In the genomic region with DNA sequence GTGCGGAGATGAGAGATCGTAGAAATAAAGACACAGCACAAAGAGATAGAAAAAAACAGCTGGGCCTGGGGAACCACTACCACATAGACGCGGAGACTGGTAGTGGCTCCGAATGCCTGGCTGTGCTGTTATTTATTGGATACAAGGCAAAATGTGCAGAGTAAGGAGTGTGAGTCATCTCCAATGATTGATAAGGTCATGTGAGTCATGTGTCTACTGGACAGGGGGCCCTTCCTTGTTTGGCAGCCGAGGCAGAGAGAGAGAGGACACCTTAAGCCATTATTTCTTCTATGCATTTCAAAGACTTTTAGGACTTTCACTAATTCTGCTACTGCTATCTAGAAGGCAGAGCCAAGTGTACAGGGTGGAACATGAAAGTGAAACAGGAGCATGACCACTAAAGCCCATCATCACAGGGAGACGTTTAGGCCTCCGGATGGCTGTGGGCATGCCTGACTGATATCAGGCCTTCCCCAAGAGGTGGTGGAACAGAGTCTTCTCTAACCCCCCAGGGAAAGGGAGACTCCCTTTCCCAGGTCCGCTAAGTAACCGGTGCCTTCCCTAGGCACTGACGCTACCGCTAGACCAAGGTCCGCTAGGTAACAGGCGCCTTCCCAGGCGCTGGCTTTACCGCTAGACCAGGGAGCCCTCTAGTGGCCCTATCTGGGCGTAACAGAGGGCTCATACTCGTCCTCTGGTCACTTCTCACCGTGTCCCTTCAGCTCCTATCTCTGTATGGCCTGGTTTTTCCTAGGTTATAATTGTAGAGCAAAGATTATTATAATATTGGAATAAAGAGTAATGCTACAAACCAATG, we compare ENCODE assay signal across 9 cellular contexts.
DNase-seq lines count a peak whose midpoint lies in the region; ATAC-seq and TF ChIP-seq lines count a peak whose summit lies in the region.
"Had no signal": no experiment of that assay in that cellular context is flagged by ENCODE, and none has a peak within 500 bp of the region (broad histone marks: within the 10 kb centered on the region; RNA-seq: fewer than 3 reads in every experiment).

No MANE protein-coding gene starts in this region.

- H3K27ac Mint-ChIP-seq in nephron = no peak overlapping the region

- H3K9me2 ChIP-seq in Karpas-422 (replicated peaks; ENCODE audit: insufficient read depth, low read length) = no peaks in the 10 kb centered on the region

- peaks cover 3% of the 10 kb centered on the region for H3K9me3 Mint-ChIP-seq in nephron

- no peaks in the 10 kb centered on the region for H3K36me3 ChIP-seq in Karpas-422 (ENCODE audit: insufficient read depth, low read length)
- H3K36me3 ChIP-seq in ascending aorta = no peaks in the 10 kb centered on the region
- no peaks in the 10 kb centered on the region for H3K36me3 ChIP-seq in effector memory CD4-positive, alpha-beta T cell (ENCODE audit: control insufficient read depth, insufficient read depth, low read length)

- no peak for ATAC-seq in HG02678 (IDR thresholded peaks at IDR 0.05; ENCODE audit: unreplicated experiment)
- no peak for ATAC-seq in GM18517 (IDR thresholded peaks at IDR 0.05; ENCODE audit: unreplicated experiment)

- no peak overlapping the region for H3K4me2 ChIP-seq in Karpas-422 (ENCODE audit: low read depth, low read length, poor library complexity, severe bottlenecking)

- H3K4me3 Mint-ChIP-seq in nephron = peak overlapping the region; percentile 53 to 79 (median 78)

- H3K27me3 ChIP-seq in Karpas-422 (ENCODE audit: low read length) (no peaks in the 10 kb centered on the region), ascending aorta (no peaks in the 10 kb centered on the region)
- H3K27me3 ChIP-seq in effector memory CD4-positive, alpha-beta T cell (replicated peaks; ENCODE audit: control insufficient read depth, insufficient read depth, low read length, poor library complexity, severe bottlenecking) = no peaks in the 10 kb centered on the region

- no peaks in the 10 kb centered on the region for H3K36me3 Mint-ChIP-seq in nephron (ENCODE audit: low read depth)

- H3K4me1 ChIP-seq in Karpas-422 (ENCODE audit: low read length) (no peaks in the 10 kb centered on the region), ascending aorta (no peaks in the 10 kb centered on the region)
- no peaks in the 10 kb centered on the region for H3K4me1 ChIP-seq in effector memory CD4-positive, alpha-beta T cell (ENCODE audit: control insufficient read depth, insufficient read depth, low read length, poor library complexity, severe bottlenecking)

- H3K9ac ChIP-seq in Karpas-422 (ENCODE audit: low read length) = no peak overlapping the region

- H3K79me2 ChIP-seq in Karpas-422 (ENCODE audit: low read length) = no peaks in the 10 kb centered on the region

- H3K27ac ChIP-seq in Karpas-422 (ENCODE audit: low read length) = no peak overlapping the region
- H3K27ac ChIP-seq in ascending aorta = no peak overlapping the region
- no peak overlapping the region for H3K27ac ChIP-seq in effector memory CD4-positive, alpha-beta T cell (ENCODE audit: insufficient read depth, low read length, poor library complexity, severe bottlenecking)
- H3K27ac ChIP-seq: epithelial cell of prostate had no signal

- no peaks in the 10 kb centered on the region for H4K20me1 ChIP-seq in Karpas-422 (ENCODE audit: insufficient read depth, low read depth, low read length)

- H3K9me3 ChIP-seq in Karpas-422 (ENCODE audit: low read length) (peaks cover 30% of the 10 kb centered on the region), ascending aorta (no peaks in the 10 kb centered on the region)
- no peaks in the 10 kb centered on the region for H3K9me3 ChIP-seq in effector memory CD4-positive, alpha-beta T cell (ENCODE audit: control insufficient read depth, low read length)

- H3K4me3 ChIP-seq in Karpas-422 (ENCODE audit: low read length) (no peak overlapping the region), ascending aorta (no peak overlapping the region)
- no peak overlapping the region for H3K4me3 ChIP-seq in effector memory CD4-positive, alpha-beta T cell (ENCODE audit: insufficient read depth, low read depth, low read length, poor library complexity, severe bottlenecking)

- H3K4me1 Mint-ChIP-seq in nephron = peaks cover 5% of the 10 kb centered on the region

- TF ChIP-seq CTCF in GM10266 (IDR thresholded peaks at IDR 0.05; ENCODE audit: control insufficient read depth, insufficient read depth, low read depth, missing control alignments) (peak; percentile 16), ascending aorta (IDR thresholded peaks at IDR 0.05) (peak in 2 of 3 experiments; percentile 13 to 21), nephron (IDR thresholded peaks at IDR 0.05; ENCODE audit: unreplicated experiment in 3 of 3) (peak; percentile 46 to 60 (median 53))

- H2AFZ ChIP-seq in Karpas-422 (ENCODE audit: low read length) = no peak overlapping the region

- DNase-seq in GM10266 (ENCODE audit: extremely low spot score) = no peak
- DNase-seq in Karpas-422 = peak; percentile 55
- DNase-seq in ascending aorta (ENCODE audit: low spot score in 2 of 2) = no peak
- no peak for DNase-seq in effector memory CD4-positive, alpha-beta T cell
- no peak for DNase-seq in RKO (ENCODE audit: low spot score)

- H3K27me3 Mint-ChIP-seq in nephron (ENCODE audit: low read depth) = no peaks in the 10 kb centered on the region

- intact Hi-C loops in ascending aorta (cut with DNase I) = no loop called here
